In the genomic region with DNA sequence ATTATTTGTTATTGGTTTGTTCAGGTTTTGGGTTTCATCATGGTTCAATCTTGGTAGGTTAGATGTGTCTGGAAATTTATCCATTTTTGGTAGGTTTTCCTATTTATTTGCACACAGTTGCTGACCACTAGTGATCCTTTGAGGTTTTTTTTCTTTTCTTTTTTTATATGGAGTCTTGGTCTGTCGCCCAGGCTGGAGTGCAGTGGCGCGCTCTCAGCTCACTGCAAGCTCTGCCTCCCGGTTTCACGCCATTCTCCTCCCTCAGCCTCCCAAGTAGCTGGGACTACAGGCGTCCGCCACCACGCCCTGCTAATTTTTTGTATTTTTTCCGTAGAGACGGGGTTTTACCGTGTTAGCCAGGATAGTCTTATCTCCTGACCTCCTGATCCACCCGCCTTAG, we compare ENCODE assay signal across 12 cellular contexts. TPM values are rescaled to one million over a fixed set of nuclear protein-coding genes. Genes with fewer than 3 reads are reported as not detected.
"Had no signal": no experiment of that assay in that cellular context is flagged by ENCODE, and none has a peak within 500 bp of the region (broad histone marks: within the 10 kb centered on the region; RNA-seq: fewer than 3 reads in every experiment).

No MANE protein-coding gene starts in this region.

RNA-seq across cellular contexts. Expression of a gene that starts 20.1 kb away (rescaled TPM):
- total RNA-seq: stomach, temporal lobe, upper lobe of left lung, upper lobe of right lung, ureter, urinary bladder, vagina had no signal
- polyA plus RNA-seq: stomach, urinary bladder had no signal

RNA-seq across cellular contexts. Expression of a gene that starts 32.0 kb away (rescaled TPM):
- total RNA-seq: stomach, subcutaneous adipose tissue, suprapubic skin, tibial nerve, transverse colon, ureter, uterus had no signal
- polyA plus RNA-seq: stomach had no signal
